ENCODE assay signal across 1 cellular context in genomic region chr2:50953021-50953420, GRCh38.
A peak's percentile ranks its signal among the peaks of the same experiment; 100 is the strongest.
TF ChIP-seq lines count a peak whose summit lies in the region.

No MANE protein-coding gene starts in this region.

TF ChIP-seq in HCT116, 20 proteins besides CTCF, POLR2A, EP300 and RAD21 (continued from another document):
- TF ChIP-seq REST (IDR thresholded peaks at IDR 0.05; ENCODE audit: low read depth) = no peak
- TF ChIP-seq MAX (IDR thresholded peaks at IDR 0.05) = no peak
- TF ChIP-seq CEBPB (IDR thresholded peaks at IDR 0.05; ENCODE audit: low read depth) = peak; percentile 91
- no peak for TF ChIP-seq POLR2AphosphoS5 (IDR thresholded peaks at IDR 0.05; ENCODE audit: low read depth, low read length)
- TF ChIP-seq EGR1 (IDR thresholded peaks at IDR 0.05; ENCODE audit: low read depth) = no peak
